Comparison of ENCODE assay signal across 1 cellular context in genomic region chr1:1614204-1614953, GRCh38.
A peak's percentile ranks its signal among the peaks of the same experiment; 100 is the strongest.
TF ChIP-seq lines count a peak whose summit lies in the region.

No MANE protein-coding gene starts in this region.

TF ChIP-seq in HEK293, 187 proteins besides CTCF, POLR2A, EP300 and RAD21 (continued from another document):
- TF ChIP-seq ZBTB10 (tag by site-specific recombination; IDR thresholded peaks at IDR 0.05) (0 out of 2 replicates have a peak, but pooled peaks have one; percentile 20), ZNF629 (tag by site-specific recombination; IDR thresholded peaks at IDR 0.05) (peak; percentile 20; the same call in 1 of the 2 replicates), ZFHX2 (tag by site-specific recombination; conservative IDR thresholded peaks at IDR 0.05) (peak; percentile 90), GFI1B (tag by site-specific recombination; IDR thresholded peaks at IDR 0.05) (no peak), ZNF362 (tag by site-specific recombination; IDR thresholded peaks at IDR 0.05) (no peak), ZSCAN18 (tag by site-specific recombination; IDR thresholded peaks at IDR 0.05) (0 out of 2 replicates have a peak, but pooled peaks have one; percentile 17), PRDM6 (tag by site-specific recombination; IDR thresholded peaks at IDR 0.05) (no peak), ZNF610 (tag by site-specific recombination; IDR thresholded peaks at IDR 0.05; ENCODE audit: borderline replicate concordance) (no peak), ZNF24 (tag by site-specific recombination; IDR thresholded peaks at IDR 0.05) (peak; percentile 49; the same call in 1 of the 2 replicates), ZNF341 (tag by site-specific recombination; IDR thresholded peaks at IDR 0.05; ENCODE audit: low read depth) (peak; percentile 11; the same call in 1 of the 2 replicates), KLF9 (tag by site-specific recombination; IDR thresholded peaks at IDR 0.05; ENCODE audit: low read depth) (no peak), ZNF548 (tag by site-specific recombination; IDR thresholded peaks at IDR 0.05) (no peak), ELK4 (IDR thresholded peaks at IDR 0.05; ENCODE audit: borderline replicate concordance, low read depth, low read length) (no peak), ZNF639 (tag by site-specific recombination; IDR thresholded peaks at IDR 0.05) (0 out of 2 replicates have a peak, but pooled peaks have one; percentile 56), ZNF433 (tag by site-specific recombination; IDR thresholded peaks at IDR 0.05; ENCODE audit: low read depth) (no peak), ZNF792 (tag by site-specific recombination; IDR thresholded peaks at IDR 0.05) (0 out of 2 replicates have a peak, but pooled peaks have one; percentile 37), ZBTB21 (tag by site-specific recombination; IDR thresholded peaks at IDR 0.05) (peak; percentile 70), KLF8 (tag by site-specific recombination; IDR thresholded peaks at IDR 0.05) (no peak), KLF16 (tag by site-specific recombination; IDR thresholded peaks at IDR 0.05) (0 out of 2 replicates have a peak, but pooled peaks have one; percentile 25), EGR2 (tag by site-specific recombination; IDR thresholded peaks at IDR 0.05; ENCODE audit: low read depth) (peak; percentile 84), ZNF354C (tag by site-specific recombination; IDR thresholded peaks at IDR 0.05; ENCODE audit: borderline replicate concordance, low read depth) (no peak), ZBTB44 (tag by site-specific recombination; IDR thresholded peaks at IDR 0.05) (peak; percentile 57; the same call in 1 of the 2 replicates), ZSCAN30 (tag by site-specific recombination; IDR thresholded peaks at IDR 0.05) (no peak), ZNF580 (tag by site-specific recombination; IDR thresholded peaks at IDR 0.05) (peak; percentile 39; the same call in 1 of the 2 replicates), ZNF16 (tag by site-specific recombination; IDR thresholded peaks at IDR 0.05; ENCODE audit: low read depth) (no peak), ZNF175 (tag by site-specific recombination; IDR thresholded peaks at IDR 0.05) (no peak), ZBTB17 (tag by site-specific recombination; IDR thresholded peaks at IDR 0.05) (peak; percentile 25), ZNF510 (tag by site-specific recombination; IDR thresholded peaks at IDR 0.05; ENCODE audit: insufficient replicate concordance) (no peak), ZNF324 (tag by site-specific recombination; IDR thresholded peaks at IDR 0.05) (0 out of 2 replicates have a peak, but pooled peaks have one; percentile 55), ZXDB (tag by site-specific recombination; IDR thresholded peaks at IDR 0.05) (0 out of 2 replicates have a peak, but pooled peaks have one; percentile 14)
TF ChIP-seq in HEK293: peak in this region for 25.
